Comparison of ENCODE assay signal across 8 cellular contexts in the genomic region with DNA sequence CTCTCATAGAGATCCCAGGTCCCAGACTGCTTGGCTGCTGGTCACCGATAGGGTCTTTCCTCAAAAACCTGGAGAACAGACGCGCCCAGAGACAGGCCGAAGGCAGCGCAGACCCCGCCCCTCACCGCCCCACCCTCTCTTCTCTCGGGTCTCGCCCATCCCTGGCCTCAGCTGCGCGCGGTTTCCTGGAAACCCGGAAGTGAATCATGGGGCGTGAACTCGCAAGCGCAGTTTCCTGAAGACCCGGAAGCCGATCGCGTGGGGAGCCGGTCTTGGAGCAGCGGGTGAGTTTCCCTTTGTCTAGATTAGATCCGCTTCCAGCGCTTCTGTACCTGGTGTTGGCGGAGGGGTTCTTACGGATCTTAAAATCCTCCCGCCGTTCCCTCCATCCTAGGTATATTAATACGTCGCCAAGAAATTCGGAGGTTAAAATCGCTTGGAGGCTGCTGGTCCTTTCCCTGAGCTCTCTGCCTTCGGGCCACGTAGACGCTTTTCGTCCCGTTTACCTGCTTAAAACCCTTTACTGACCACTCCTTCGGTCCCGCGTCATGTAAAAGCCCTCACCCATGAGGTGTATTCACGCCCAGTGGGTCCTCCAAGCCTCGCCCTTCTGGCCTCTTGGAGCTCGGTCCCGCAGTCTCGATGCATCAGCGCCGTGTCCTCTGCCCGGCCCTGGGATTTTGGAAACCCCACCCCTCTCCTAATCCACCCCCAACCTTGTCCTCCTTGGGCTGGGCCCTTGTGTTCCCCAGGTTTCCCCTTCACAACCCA. TPM values are rescaled to one million over a fixed set of nuclear protein-coding genes. Genes with fewer than 3 reads are reported as not detected.
DNase-seq lines count a peak whose midpoint lies in the region; ATAC-seq and TF ChIP-seq lines count a peak whose summit lies in the region.

TSS of gene ZNF578 (plus strand) at position 230 of the 771 bp plus-strand sequence. CDS start 48,293 bp downstream, outside the sequence.

- peak within 1 kb of the TSS in 1 of 5 donors; percentile 16 for H3K27ac ChIP-seq in adrenal gland
- H3K27ac ChIP-seq in left ventricle myocardium inferior (replicated peaks), result peak within 1 kb of the TSS; percentile 39
- no peak within 1 kb of the TSS for H3K27ac ChIP-seq in urinary bladder (ENCODE audit: low read depth)

- TF ChIP-seq POLR2A in adrenal gland (IDR thresholded peaks at IDR 0.05), result no peak

- CTCF ChIA-PET in T-cell (lab: Charles Lee), result no interaction called here

- intact Hi-C loops in adrenal gland (cut with DNase I) (no loop called here), left ventricle myocardium inferior (cut with micrococcal nuclease) (no loop called here)

- H3K9me3 Mint-ChIP-seq in T-cell, result peaks cover 42 to 68% (median 61%) of the 10 kb centered on the region in 3 donors

- no peak for TF ChIP-seq CTCF in adrenal gland (IDR thresholded peaks at IDR 0.05)
- TF ChIP-seq CTCF in left ventricle myocardium inferior (IDR thresholded peaks at IDR 0.05; ENCODE audit: borderline replicate concordance), result peak; percentile 21

- H3K4me1 ChIP-seq in adrenal gland (replicated peaks in 1 of 2), result no peaks in the 10 kb centered on the region
- peaks cover 17% of the 10 kb centered on the region for H3K4me1 ChIP-seq in left ventricle myocardium inferior
- no peaks in the 10 kb centered on the region for H3K4me1 ChIP-seq in urinary bladder (ENCODE audit: insufficient read depth)
- H3K4me1 ChIP-seq in HAP-1, result no peaks in the 10 kb centered on the region

- WGBS in adrenal gland, 4 donors, result 2% methylated on average over 24 to 48 of the region's 48 CpGs
- 1% methylated on average over 48 of the region's 48 CpGs for WGBS in urinary bladder

- H3K27me3 ChIP-seq in adrenal gland, result no peaks in the 10 kb centered on the region
- peaks cover 8% of the 10 kb centered on the region for H3K27me3 ChIP-seq in left ventricle myocardium inferior (ENCODE audit: low read depth)
- no peaks in the 10 kb centered on the region for H3K27me3 ChIP-seq in HAP-1 (ENCODE audit: low read depth)

- H3K27ac Mint-ChIP-seq in T-cell, result peak within 1 kb of the TSS; percentile 55 to 76

- H3K4me3 Mint-ChIP-seq in T-cell, result peak within 1 kb of the TSS; percentile 83 to 86 (median 84)

- H3K36me3 ChIP-seq in adrenal gland (replicated peaks in 1 of 2), result no peaks in the 10 kb centered on the region
- peaks cover 40% of the 10 kb centered on the region for H3K36me3 ChIP-seq in left ventricle myocardium inferior
- peaks cover 5% of the 10 kb centered on the region for H3K36me3 ChIP-seq in urinary bladder (ENCODE audit: insufficient read depth)
- H3K36me3 ChIP-seq in HAP-1 (replicated peaks), result no peaks in the 10 kb centered on the region

- H3K9me3 ChIP-seq in adrenal gland (replicated peaks in 1 of 3) (peaks cover 0 to 11% (median 0%) of the 10 kb centered on the region in 3 donors), left ventricle myocardium inferior (replicated peaks) (peaks cover 92% of the 10 kb centered on the region), HAP-1 (no peaks in the 10 kb centered on the region; the same call in 1 of the 2 replicates)

- peaks cover 0 to 2% of the 10 kb centered on the region in 2 donors for H3K27me3 Mint-ChIP-seq in T-cell

- peaks cover 62% of the 10 kb centered on the region for H3K36me3 Mint-ChIP-seq in T-cell

- peak; percentile 56 for DNase-seq in GM04504 (ENCODE audit: low read depth)
- DNase-seq in T-cell, result peak; percentile 28 to 75 (median 60)
- peak; percentile 60 to 84 (median 66) for DNase-seq in adrenal gland
- DNase-seq in left ventricle myocardium inferior, result peak; percentile 84
- DNase-seq in retina, result peak; percentile 90
- DNase-seq in HAP-1 (ENCODE audit: low spot score in 2 of 2), result no peak
- no peak for DNase-seq in 8988T

- peaks cover 17 to 25% (median 21%) of the 10 kb centered on the region in 3 donors for H3K4me1 Mint-ChIP-seq in T-cell

- POLR2A ChIA-PET in T-cell (lab: Charles Lee), result interaction anchor here in 1 of 2 donors (0.6 kb wide), 1 partner anchor 235 kb away, joined by 3 read pairs; no protein-coding TSS in a partner anchor

- peak; percentile 43 to 95 (median 88) for ATAC-seq in T-cell (replicated peaks in 1 of 4)

- H3K4me3 ChIP-seq in adrenal gland (peak within 1 kb of the TSS in 2 of 4 donors; percentile 32 to 66), left ventricle myocardium inferior (peak within 1 kb of the TSS; percentile 69), urinary bladder (ENCODE audit: low read depth, low read length) (peak within 1 kb of the TSS; percentile 59), HAP-1 (no peak within 1 kb of the TSS)

- in situ Hi-C loops in HAP-1 (cut with MboI; ENCODE audit: low sequenced_read_pairs), result no loop called here

RNA-seq across cellular contexts. Expression of gene ZNF578, which starts in this region (rescaled TPM):
- total RNA-seq in T-cell, result 1 to 10 TPM in 4 of 5 donors, under 1 TPM in 1; 0.91 to 3.9 (median 3.2) TPM
- 1 to 10 TPM in 4 of 8 donors, under 1 TPM in 4; 0.09 to 2.0 (median 1.1) TPM for total RNA-seq in adrenal gland
- polyA plus RNA-seq in adrenal gland, result 1 to 10 TPM in 1 of 3 donors, under 1 TPM in 2; 0.16 to 1.7 (median 0.47) TPM
- 2.4 TPM for total RNA-seq in left ventricle myocardium inferior
- 10.7 TPM for total RNA-seq in urinary bladder
- 2.0 TPM for polyA plus RNA-seq in urinary bladder

Comparison
In these comparisons a context has a peak if more than half of its experiments do, and no peak if none do; other contexts are left out.
1. DNase-seq: peak in GM04504 (single experiment), T-cell (34 of 34), adrenal gland (7 of 7), left ventricle myocardium inferior (single experiment) and retina (single experiment); none in HAP-1 (0 of 2) and 8988T (single experiment).